In genomic region chr3:66761093-66761780, GRCh38 we compare ENCODE assay signal across 16 cellular contexts.
"Had no signal": no experiment of that assay in that cellular context is flagged by ENCODE, and none has a peak within 500 bp of the region (broad histone marks: within the 10 kb centered on the region; RNA-seq: fewer than 3 reads in every experiment).

No MANE protein-coding gene starts in this region.

- H3K27me3 ChIP-seq: body of pancreas, spleen, testis, upper lobe of right lung had no signal

- FAIRE-seq: keratinocyte had no signal

- H3K9me3 ChIP-seq: body of pancreas, testis, upper lobe of right lung had no signal

- DNase-seq: activated CD4-positive, alpha-beta memory T cell treated with anti-CD3 and anti-CD28 coated beads for 36 hours; activated CD4-positive, alpha-beta T cell treated with anti-CD3 and anti-CD28 coated beads for 36 hours; activated effector memory CD4-positive, alpha-beta T cell treated with Interleukin-2 at 50 U/mL for 16 hours; activated naive CD4-positive, alpha-beta T cell treated with anti-CD3 and anti-CD28 coated beads, Interleukin-2, amount 50 U/mL, for 16 hours; activated T-cell treated with anti-CD3 and anti-CD28 coated beads, Interleukin-2, amount 50 U/mL, for 24 hours; amniotic stem cell; body of pancreas; cortex of kidney; effector CD4-positive, alpha-beta T cell; right cardiac atrium; spleen; stimulated activated naive CD8-positive, alpha-beta T cell treated with anti-CD3 and anti-CD28 coated beads, Interleukin-15, amount 100 ng/mL, for 72 hours; T1000; testis; upper lobe of right lung had no signal

- H3K36me3 ChIP-seq: spleen, upper lobe of right lung had no signal

- H3K4me3 ChIP-seq: body of pancreas, spleen, testis, upper lobe of right lung had no signal

- H3K4me1 ChIP-seq: body of pancreas, testis had no signal

- H3K27ac ChIP-seq: body of pancreas, spleen, testis, upper lobe of right lung had no signal

- ATAC-seq: activated CD4-positive, alpha-beta T cell treated with anti-CD3 and anti-CD28 coated beads for 36 hours; body of pancreas; right cardiac atrium; stimulated activated naive CD8-positive, alpha-beta T cell treated with anti-CD3 and anti-CD28 coated beads, Interleukin-15, amount 100 ng/mL, for 72 hours; upper lobe of right lung had no signal
